2 cellular contexts compared by ENCODE assay signal in genomic region chr15:56919708-56920637, GRCh38.
TF ChIP-seq lines count a peak whose summit lies in the region.

No MANE protein-coding gene starts in this region.

TF ChIP-seq in Ishikawa, 13 proteins besides CTCF, POLR2A, EP300 and RAD21 (continued from another document):
- TF ChIP-seq FOXM1 (IDR thresholded peaks at IDR 0.05; ENCODE audit: borderline replicate concordance, low read depth) (no peak), ZBTB7A (IDR thresholded peaks at IDR 0.05; ENCODE audit: low read depth) (0 out of 2 replicates have a peak, but pooled peaks have one; percentile 41)
- TF ChIP-seq, protein P1, sequence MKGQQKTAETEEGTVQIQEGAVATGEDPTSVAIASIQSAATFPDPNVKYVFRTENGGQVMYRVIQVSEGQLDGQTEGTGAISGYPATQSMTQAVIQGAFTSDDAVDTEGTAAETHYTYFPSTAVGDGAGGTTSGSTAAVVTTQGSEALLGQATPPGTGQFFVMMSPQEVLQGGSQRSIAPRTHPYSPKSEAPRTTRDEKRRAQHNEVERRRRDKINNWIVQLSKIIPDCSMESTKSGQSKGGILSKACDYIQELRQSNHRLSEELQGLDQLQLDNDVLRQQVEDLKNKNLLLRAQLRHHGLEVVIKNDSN (IDR thresholded peaks at IDR 0.05): no peak

TF ChIP-seq in WTC11, 78 proteins besides CTCF, POLR2A, EP300 and RAD21 (continued from another document):
- TF ChIP-seq, protein P2, sequence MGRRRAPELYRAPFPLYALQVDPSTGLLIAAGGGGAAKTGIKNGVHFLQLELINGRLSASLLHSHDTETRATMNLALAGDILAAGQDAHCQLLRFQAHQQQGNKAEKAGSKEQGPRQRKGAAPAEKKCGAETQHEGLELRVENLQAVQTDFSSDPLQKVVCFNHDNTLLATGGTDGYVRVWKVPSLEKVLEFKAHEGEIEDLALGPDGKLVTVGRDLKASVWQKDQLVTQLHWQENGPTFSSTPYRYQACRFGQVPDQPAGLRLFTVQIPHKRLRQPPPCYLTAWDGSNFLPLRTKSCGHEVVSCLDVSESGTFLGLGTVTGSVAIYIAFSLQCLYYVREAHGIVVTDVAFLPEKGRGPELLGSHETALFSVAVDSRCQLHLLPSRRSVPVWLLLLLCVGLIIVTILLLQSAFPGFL (CRISPR knock-in tag; IDR thresholded peaks at IDR 0.05; ENCODE audit: borderline replicate concordance): no peak
- TF ChIP-seq CREM (CRISPR knock-in tag; IDR thresholded peaks at IDR 0.05): 0 out of 2 replicates have a peak, but pooled peaks have one; percentile 1
- TF ChIP-seq RORB (CRISPR knock-in tag; IDR thresholded peaks at IDR 0.05): no peak
- no peak for TF ChIP-seq OVOL2 (CRISPR knock-in tag; IDR thresholded peaks at IDR 0.05; ENCODE audit: borderline replicate concordance)
- TF ChIP-seq, protein P3, sequence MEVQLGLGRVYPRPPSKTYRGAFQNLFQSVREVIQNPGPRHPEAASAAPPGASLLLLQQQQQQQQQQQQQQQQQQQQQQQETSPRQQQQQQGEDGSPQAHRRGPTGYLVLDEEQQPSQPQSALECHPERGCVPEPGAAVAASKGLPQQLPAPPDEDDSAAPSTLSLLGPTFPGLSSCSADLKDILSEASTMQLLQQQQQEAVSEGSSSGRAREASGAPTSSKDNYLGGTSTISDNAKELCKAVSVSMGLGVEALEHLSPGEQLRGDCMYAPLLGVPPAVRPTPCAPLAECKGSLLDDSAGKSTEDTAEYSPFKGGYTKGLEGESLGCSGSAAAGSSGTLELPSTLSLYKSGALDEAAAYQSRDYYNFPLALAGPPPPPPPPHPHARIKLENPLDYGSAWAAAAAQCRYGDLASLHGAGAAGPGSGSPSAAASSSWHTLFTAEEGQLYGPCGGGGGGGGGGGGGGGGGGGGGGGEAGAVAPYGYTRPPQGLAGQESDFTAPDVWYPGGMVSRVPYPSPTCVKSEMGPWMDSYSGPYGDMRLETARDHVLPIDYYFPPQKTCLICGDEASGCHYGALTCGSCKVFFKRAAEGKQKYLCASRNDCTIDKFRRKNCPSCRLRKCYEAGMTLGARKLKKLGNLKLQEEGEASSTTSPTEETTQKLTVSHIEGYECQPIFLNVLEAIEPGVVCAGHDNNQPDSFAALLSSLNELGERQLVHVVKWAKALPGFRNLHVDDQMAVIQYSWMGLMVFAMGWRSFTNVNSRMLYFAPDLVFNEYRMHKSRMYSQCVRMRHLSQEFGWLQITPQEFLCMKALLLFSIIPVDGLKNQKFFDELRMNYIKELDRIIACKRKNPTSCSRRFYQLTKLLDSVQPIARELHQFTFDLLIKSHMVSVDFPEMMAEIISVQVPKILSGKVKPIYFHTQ (CRISPR knock-in tag; IDR thresholded peaks at IDR 0.05): no peak
- no peak for TF ChIP-seq MYBL2 (CRISPR knock-in tag; IDR thresholded peaks at IDR 0.05)
- TF ChIP-seq, protein P4, sequence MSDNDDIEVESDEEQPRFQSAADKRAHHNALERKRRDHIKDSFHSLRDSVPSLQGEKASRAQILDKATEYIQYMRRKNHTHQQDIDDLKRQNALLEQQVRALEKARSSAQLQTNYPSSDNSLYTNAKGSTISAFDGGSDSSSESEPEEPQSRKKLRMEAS (CRISPR knock-in tag; IDR thresholded peaks at IDR 0.05): 0 out of 2 replicates have a peak, but pooled peaks have one; percentile 22
- TF ChIP-seq ZNF138 (CRISPR knock-in tag; conservative IDR thresholded peaks at IDR 0.05): no peak
- TF ChIP-seq HMGXB4 (CRISPR knock-in tag; IDR thresholded peaks at IDR 0.05): peak; percentile 41; the same call in 1 of the 2 replicates
- TF ChIP-seq ZNF671 (CRISPR knock-in tag; IDR thresholded peaks at IDR 0.05): no peak
- TF ChIP-seq ATF1 (CRISPR knock-in tag; IDR thresholded peaks at IDR 0.05): no peak
- TF ChIP-seq KAT7 (CRISPR knock-in tag; IDR thresholded peaks at IDR 0.05; ENCODE audit: borderline replicate concordance): no peak
- no peak for TF ChIP-seq CBFB (CRISPR knock-in tag; IDR thresholded peaks at IDR 0.05; ENCODE audit: low read depth)
- no peak for TF ChIP-seq TCF7 (CRISPR knock-in tag; IDR thresholded peaks at IDR 0.05; ENCODE audit: low read depth)
- no peak for TF ChIP-seq ZNF121 (CRISPR knock-in tag; IDR thresholded peaks at IDR 0.05)
- TF ChIP-seq, protein P1 (CRISPR knock-in tag; IDR thresholded peaks at IDR 0.05): no peak
